Comparison of ENCODE assay signal across 14 cellular contexts in the genomic region with DNA sequence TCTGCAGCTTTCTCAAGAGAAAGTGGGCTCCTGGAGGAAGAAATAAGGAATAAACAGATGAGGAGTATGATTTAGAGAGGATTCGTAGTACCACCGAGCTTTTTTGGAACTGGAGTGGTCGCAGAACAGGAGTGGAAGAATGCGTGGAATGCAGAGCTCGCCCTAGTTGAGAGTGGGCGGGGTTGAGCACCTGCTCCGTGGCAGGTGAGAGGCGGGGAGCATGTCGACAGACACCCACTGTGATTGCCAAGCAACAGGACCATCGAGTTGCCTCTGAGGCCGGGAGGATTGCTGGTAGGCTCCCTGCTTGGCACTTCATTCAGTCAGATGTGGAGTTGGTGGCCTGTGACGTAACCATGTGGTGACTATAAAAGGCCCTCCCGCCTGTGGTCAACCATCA. TPM values are rescaled to one million over a fixed set of nuclear protein-coding genes. Genes with fewer than 3 reads are reported as not detected.
"Had no signal": no experiment of that assay in that cellular context is flagged by ENCODE, and none has a peak within 500 bp of the region (broad histone marks: within the 10 kb centered on the region; RNA-seq: fewer than 3 reads in every experiment).

No MANE protein-coding gene starts in this region.

RNA-seq across cellular contexts. Expression of gene H2BW2, which starts 15.2 kb away (rescaled TPM):
- total RNA-seq: stomach, subcutaneous adipose tissue, suprapubic skin, temporal lobe, thoracic aorta, thyroid gland, tibial nerve, transverse colon, upper lobe of left lung, urinary bladder, uterus, vagina had no signal
- polyA plus RNA-seq: stomach, thymus, urinary bladder had no signal

RNA-seq across cellular contexts. Expression of gene H2BW1, which starts 41.4 kb away (rescaled TPM):
- total RNA-seq: stomach, subcutaneous adipose tissue, suprapubic skin, temporal lobe, thoracic aorta, thyroid gland, tibial nerve, transverse colon, upper lobe of left lung, ureter, urinary bladder, uterus, vagina had no signal
- polyA plus RNA-seq: stomach, thymus, urinary bladder had no signal
